In genomic region chr6:131840441-131840840, GRCh38 we compare ENCODE assay signal across 20 cellular contexts. TPM values are rescaled to one million over a fixed set of nuclear protein-coding genes. Genes with fewer than 3 reads are reported as not detected.
DNase-seq lines count a peak whose midpoint lies in the region; ATAC-seq and TF ChIP-seq lines count a peak whose summit lies in the region.
"Had no signal": no experiment of that assay in that cellular context is flagged by ENCODE, and none has a peak within 500 bp of the region (broad histone marks: within the 10 kb centered on the region; RNA-seq: fewer than 3 reads in every experiment).

No MANE protein-coding gene starts in this region.

- H3K4me1 Mint-ChIP-seq in activated CD4-positive, alpha-beta T cell treated with anti-CD3 and anti-CD28 coated beads, Interleukin-2, amount 10 ng/mL, durations not matched to agents 24 days and 14 days: no peaks in the 10 kb centered on the region
- H3K4me1 Mint-ChIP-seq in nephron (peaks cover 41% of the 10 kb centered on the region), immature natural killer cell (no peaks in the 10 kb centered on the region)
- H3K4me1 Mint-ChIP-seq: B cell; CD4-positive, CD25-positive, alpha-beta regulatory T cell had no signal

- no peak overlapping the region for H3K4me3 ChIP-seq in right lobe of liver
- no peak overlapping the region for H3K4me3 ChIP-seq in thyroid gland (replicated peaks in 1 of 3)
- no peak overlapping the region for H3K4me3 ChIP-seq in ovary
- H3K4me3 ChIP-seq: BLaER1, GM23248, HAP-1 had no signal

- no peak for TF ChIP-seq EP300 in ovary (IDR thresholded peaks at IDR 0.05)

- peaks cover 26% of the 10 kb centered on the region for H3K27me3 Mint-ChIP-seq in activated CD4-positive, alpha-beta T cell treated with anti-CD3 and anti-CD28 coated beads, Interleukin-2, amount 10 ng/mL, durations not matched to agents 24 days and 14 days
- H3K27me3 Mint-ChIP-seq in nephron (ENCODE audit: low read depth): no peaks in the 10 kb centered on the region
- H3K27me3 Mint-ChIP-seq in immature natural killer cell (ENCODE audit: low read depth in 3 of 3): peaks cover 5 to 7% (median 5%) of the 10 kb centered on the region in 3 donors

- no peak for TF ChIP-seq CTCF in right lobe of liver (IDR thresholded peaks at IDR 0.05)
- no peak for TF ChIP-seq CTCF in nephron (IDR thresholded peaks at IDR 0.05; ENCODE audit: unreplicated experiment in 3 of 3)
- TF ChIP-seq CTCF in thyroid gland (IDR thresholded peaks at IDR 0.05): no peak
- TF ChIP-seq CTCF in ovary (IDR thresholded peaks at IDR 0.05): no peak

- intact Hi-C loops in activated CD4-positive, alpha-beta T cell treated with anti-CD3 and anti-CD28 coated beads, Interleukin-2, amount 10 ng/mL, durations not matched to agents 24 days and 14 days (cut with micrococcal nuclease): no loop called here
- intact Hi-C loops in right lobe of liver (cut with DNase I): no loop called here
- intact Hi-C loops in thyroid gland (cut with DNase I): no loop called here
- intact Hi-C loops in ovary (cut with DNase I): no loop called here

- no peaks in the 10 kb centered on the region for H3K27me3 ChIP-seq in right lobe of liver
- no peaks in the 10 kb centered on the region for H3K27me3 ChIP-seq in thyroid gland
- H3K27me3 ChIP-seq in ovary: no peaks in the 10 kb centered on the region
- H3K27me3 ChIP-seq: BLaER1 had no signal

- H3K36me3 ChIP-seq in right lobe of liver (no peaks in the 10 kb centered on the region), thyroid gland (no peaks in the 10 kb centered on the region), ovary (no peaks in the 10 kb centered on the region)
- H3K36me3 ChIP-seq: BLaER1, HAP-1 had no signal

- no peaks in the 10 kb centered on the region for H3K9me3 Mint-ChIP-seq in activated CD4-positive, alpha-beta T cell treated with anti-CD3 and anti-CD28 coated beads, Interleukin-2, amount 10 ng/mL, durations not matched to agents 24 days and 14 days
- no peaks in the 10 kb centered on the region for H3K9me3 Mint-ChIP-seq in nephron
- no peaks in the 10 kb centered on the region for H3K9me3 Mint-ChIP-seq in immature natural killer cell
- H3K9me3 Mint-ChIP-seq: CD8-positive, alpha-beta T cell; HFFc6 had no signal

- H3K36me3 Mint-ChIP-seq in activated CD4-positive, alpha-beta T cell treated with anti-CD3 and anti-CD28 coated beads, Interleukin-2, amount 10 ng/mL, durations not matched to agents 24 days and 14 days (ENCODE audit: low read depth): no peaks in the 10 kb centered on the region
- no peaks in the 10 kb centered on the region for H3K36me3 Mint-ChIP-seq in nephron (ENCODE audit: low read depth)
- no peaks in the 10 kb centered on the region for H3K36me3 Mint-ChIP-seq in immature natural killer cell
- H3K36me3 Mint-ChIP-seq: CD4-positive, CD25-positive, alpha-beta regulatory T cell; CD8-positive, alpha-beta T cell had no signal

- 91% methylated on average over 5 of the region's 7 CpGs for WGBS in right lobe of liver (ENCODE audit: insufficient coverage, low coverage, low lambda C conversion rate, missing lambda C conversion rate)
- WGBS in thyroid gland, 2 donors: 83 to 87% methylated on average over 7 of the region's 7 CpGs
- WGBS in ovary, 3 donors: 92 to 96% (median 92%) methylated on average over 7 of the region's 7 CpGs

- DNase-seq in activated CD4-positive, alpha-beta T cell treated with anti-CD3 and anti-CD28 coated beads, Interleukin-2, amount 10 ng/mL, durations not matched to agents 24 days and 14 days: peak; percentile 26
- no peak for DNase-seq in activated CD4-positive, alpha-beta T cell treated with anti-CD3 and anti-CD28 coated beads for 48 hours
- no peak for DNase-seq in right lobe of liver
- DNase-seq in thyroid gland: no peak
- DNase-seq in immature natural killer cell: no peak
- DNase-seq in hippocampal formation (lab: John Stamatoyannopoulos, UW): no peak
- no peak for DNase-seq in ovary
- DNase-seq: Caco-2; CD4-positive, CD25-positive, alpha-beta regulatory T cell; CD8-positive, alpha-beta T cell; DMS153; DND-41; GM23248; HFFc6 had no signal

- no peak overlapping the region for H3K4me3 Mint-ChIP-seq in activated CD4-positive, alpha-beta T cell treated with anti-CD3 and anti-CD28 coated beads, Interleukin-2, amount 10 ng/mL, durations not matched to agents 24 days and 14 days
- peak overlapping the region in 1 of 3 experiments; percentile 60 for H3K4me3 Mint-ChIP-seq in nephron
- no peak overlapping the region for H3K4me3 Mint-ChIP-seq in immature natural killer cell
- H3K4me3 Mint-ChIP-seq: B cell; CD4-positive, CD25-positive, alpha-beta regulatory T cell; CD8-positive, alpha-beta T cell; HFFc6 had no signal

- peak overlapping the region in 2 of 3 donors; percentile 67 to 81 for H3K27ac ChIP-seq in right lobe of liver
- peak overlapping the region; percentile 78 to 90 (median 80) for H3K27ac ChIP-seq in thyroid gland
- no peak overlapping the region for H3K27ac ChIP-seq in ovary
- H3K27ac ChIP-seq: 22Rv1, BLaER1, C4-2B, GM23248 had no signal

- no peak overlapping the region for H3K27ac Mint-ChIP-seq in activated CD4-positive, alpha-beta T cell treated with anti-CD3 and anti-CD28 coated beads, Interleukin-2, amount 10 ng/mL, durations not matched to agents 24 days and 14 days
- H3K27ac Mint-ChIP-seq in nephron (peak overlapping the region; percentile 72 to 83 (median 81)), immature natural killer cell (no peak overlapping the region)
- H3K27ac Mint-ChIP-seq: B cell; CD4-positive, CD25-positive, alpha-beta regulatory T cell; CD8-positive, alpha-beta T cell; HFFc6 had no signal

- TF ChIP-seq POLR2A in right lobe of liver (IDR thresholded peaks at IDR 0.05): no peak
- no peak for TF ChIP-seq POLR2A in thyroid gland (IDR thresholded peaks at IDR 0.05)
- no peak for TF ChIP-seq POLR2A in ovary (IDR thresholded peaks at IDR 0.05)

- H3K9me3 ChIP-seq in right lobe of liver: no peaks in the 10 kb centered on the region
- H3K9me3 ChIP-seq in thyroid gland: no peaks in the 10 kb centered on the region
- no peaks in the 10 kb centered on the region for H3K9me3 ChIP-seq in ovary
- H3K9me3 ChIP-seq: BLaER1, Caco-2, HAP-1 had no signal

- ATAC-seq in right lobe of liver: no peak
- ATAC-seq: CD8-positive, alpha-beta T cell had no signal

- H3K4me1 ChIP-seq in right lobe of liver (peaks cover 0 to 46% (median 18%) of the 10 kb centered on the region in 4 donors), thyroid gland (peaks cover 9 to 20% of the 10 kb centered on the region in 2 donors), ovary (ENCODE audit: insufficient read depth) (no peaks in the 10 kb centered on the region)
- H3K4me1 ChIP-seq: Caco-2, HAP-1 had no signal

RNA-seq across cellular contexts. Expression of gene ENPP1, which starts 32.6 kb away (rescaled TPM):
- total RNA-seq in activated CD4-positive, alpha-beta T cell treated with anti-CD3 and anti-CD28 coated beads, Interleukin-2, amount 10 ng/mL, durations not matched to agents 24 days and 14 days: 0.58 and 0.66 TPM in 2 replicates
- total RNA-seq in right lobe of liver (10 to 100 TPM; 27.5 to 61.6 (median 45.6) TPM), thyroid gland (100 to 1,000 TPM in 1 of 4 donors, 10 to 100 TPM in 3; 49.7 to 111 (median 62.6) TPM), ovary (10 to 100 TPM in 6 of 7 donors, 1 to 10 TPM in 1; 8.1 to 40.7 (median 23.0) TPM)
- polyA plus RNA-seq in immature natural killer cell (1 to 10 TPM in 2 of 3 donors, under 1 TPM in 1; 0.29 to 2.5 (median 1.3) TPM), ovary (10 to 100 TPM in 1 of 2 donors, 1 to 10 TPM in 1; 5.4 to 12.4 TPM)
- total RNA-seq: CD4-positive, CD25-positive, alpha-beta regulatory T cell; CD8-positive, alpha-beta T cell had no signal

Comparison
In these comparisons a context has a peak if more than half of its experiments do, and no peak if none do; other contexts are left out.
1. H3K27ac Mint-ChIP-seq: peak in nephron (3 of 3); none in activated CD4-positive, alpha-beta T cell treated with anti-CD3 and anti-CD28 coated beads, Interleukin-2, amount 10 ng/mL, durations not matched to agents 24 days and 14 days (single experiment) and immature natural killer cell (0 of 6).
2. H3K27ac ChIP-seq: peak in right lobe of liver (2 of 3) and thyroid gland (3 of 3); none in ovary (0 of 2).